8 cellular contexts compared by ENCODE assay signal in the genomic region with DNA sequence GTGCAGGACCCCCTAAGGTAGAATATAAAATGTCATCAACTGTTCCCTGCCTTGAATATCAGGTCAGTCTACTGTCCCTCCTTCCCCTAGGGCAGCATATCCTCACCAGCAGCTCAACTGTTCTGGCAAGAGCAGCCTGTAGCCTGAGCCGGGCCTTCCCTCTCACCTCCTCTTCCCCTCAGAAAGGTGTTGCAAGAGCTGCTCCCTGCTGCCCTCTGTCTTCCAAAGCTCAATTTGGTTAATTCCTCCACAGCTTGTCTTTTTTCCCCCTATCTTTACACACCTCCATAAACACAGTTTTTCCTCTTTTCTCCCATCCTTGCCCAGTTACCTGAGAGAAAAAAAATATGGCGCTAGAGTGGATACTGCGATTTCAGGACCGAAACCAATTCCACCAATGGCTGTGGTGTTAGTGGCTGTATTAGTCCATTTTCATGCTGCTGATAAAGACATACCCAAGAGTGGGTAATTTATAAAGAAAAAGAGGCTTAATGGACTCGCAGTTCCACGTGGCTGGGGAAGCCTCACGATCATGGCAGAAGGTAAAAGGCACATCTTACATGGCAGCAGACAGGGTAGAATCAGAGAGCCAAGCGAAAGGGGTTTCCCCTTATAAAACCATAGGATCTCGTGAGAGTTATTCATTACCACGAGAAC.
A peak's percentile ranks its signal among the peaks of the same experiment; 100 is the strongest.
DNase-seq lines count a peak whose midpoint lies in the region; ATAC-seq and TF ChIP-seq lines count a peak whose summit lies in the region.

No MANE protein-coding gene starts in this region.

- H3K27ac ChIP-seq in ACC112 (ENCODE audit: low read depth, low read length) (peak overlapping the region; percentile 31; the same call in 1 of the 2 replicates), MM.1S (ENCODE audit: low read length) (no peak overlapping the region)

- no peaks in the 10 kb centered on the region for H4K20me1 ChIP-seq in MM.1S (ENCODE audit: insufficient read depth, low read length)

- H3K4me2 ChIP-seq in MM.1S (ENCODE audit: low read depth, low read length), result no peak overlapping the region

- H3F3A ChIP-seq in MM.1S (ENCODE audit: insufficient read depth, low read length), result no peaks in the 10 kb centered on the region

- peaks cover 3% of the 10 kb centered on the region for H3K4me1 Mint-ChIP-seq in T-helper 17 cell
- H3K4me1 Mint-ChIP-seq in effector memory CD8-positive, alpha-beta T cell (ENCODE audit: low read depth in 2 of 2), result peaks cover 0 to 7% of the 10 kb centered on the region in 2 donors
- H3K4me1 Mint-ChIP-seq in naive B cell, result peaks cover 0 to 7% (median 7%) of the 10 kb centered on the region in 3 donors

- H3K4me3 ChIP-seq in ACC112 (ENCODE audit: low read depth, low read length), result no peak overlapping the region
- H3K4me3 ChIP-seq in MM.1S (ENCODE audit: low read length), result no peak overlapping the region

- TF ChIP-seq CTCF in GM12872 (IDR thresholded peaks at IDR 0.05; ENCODE audit: insufficient read depth, low read depth, low read length), result peak; percentile 78
- TF ChIP-seq CTCF in MM.1S (IDR thresholded peaks at IDR 0.05; ENCODE audit: low read length), result peak; percentile 68

- H3K36me3 Mint-ChIP-seq in T-helper 17 cell (ENCODE audit: low read depth) (no peaks in the 10 kb centered on the region), naive B cell (no peaks in the 10 kb centered on the region)
- H3K36me3 Mint-ChIP-seq in effector memory CD8-positive, alpha-beta T cell (ENCODE audit: insufficient read depth), result no peaks in the 10 kb centered on the region

- H3K9me2 ChIP-seq in MM.1S (replicated peaks; ENCODE audit: insufficient read depth, low read length), result no peaks in the 10 kb centered on the region

- H3K27me3 ChIP-seq in ACC112 (ENCODE audit: insufficient read depth, low read length) (no peaks in the 10 kb centered on the region), MM.1S (replicated peaks; ENCODE audit: insufficient read depth, low read length) (no peaks in the 10 kb centered on the region)

- H3K36me3 ChIP-seq in ACC112 (ENCODE audit: insufficient read depth, low read length), result no peaks in the 10 kb centered on the region
- no peaks in the 10 kb centered on the region for H3K36me3 ChIP-seq in MM.1S (replicated peaks; ENCODE audit: insufficient read depth, low read length)

- H3K79me2 ChIP-seq in ACC112 (ENCODE audit: control insufficient read depth, insufficient read depth, low read length, unreplicated experiment), result no peaks in the 10 kb centered on the region
- H3K79me2 ChIP-seq in MM.1S (ENCODE audit: low read length), result no peaks in the 10 kb centered on the region

- ATAC-seq in T-helper 17 cell, result peak; percentile 61
- ATAC-seq in effector memory CD8-positive, alpha-beta T cell (replicated peaks), result peak; percentile 74
- ATAC-seq in naive B cell (ENCODE audit: low read depth in 2 of 2), result peak; percentile 52 to 73

- H3K4me3 Mint-ChIP-seq in T-helper 17 cell (no peak overlapping the region), naive B cell (no peak overlapping the region)
- H3K4me3 Mint-ChIP-seq in effector memory CD8-positive, alpha-beta T cell, result no peak overlapping the region

- POLR2A ChIA-PET in HEK293T (lab: Yijun Ruan, JAX), result no interaction called here

- H3K9ac ChIP-seq in MM.1S (ENCODE audit: low read length), result no peak overlapping the region

- H2AFZ ChIP-seq in ACC112 (ENCODE audit: low read length, unreplicated experiment), result no peak overlapping the region
- H2AFZ ChIP-seq in MM.1S (ENCODE audit: low read length), result no peak overlapping the region

- no peaks in the 10 kb centered on the region for H3K9me3 ChIP-seq in MM.1S (replicated peaks; ENCODE audit: insufficient read depth, low read length)
- no peaks in the 10 kb centered on the region for H3K9me3 ChIP-seq in T-helper 17 cell (ENCODE audit: control insufficient read depth, low read length, poor library complexity, severe bottlenecking)

- H3K4me1 ChIP-seq in ACC112 (ENCODE audit: control insufficient read depth, insufficient read depth, low read length, unreplicated experiment) (peaks cover 44% of the 10 kb centered on the region), MM.1S (ENCODE audit: low read length) (peaks cover 9% of the 10 kb centered on the region)

- H3K27me3 Mint-ChIP-seq in T-helper 17 cell (no peaks in the 10 kb centered on the region), naive B cell (peaks cover 7 to 17% (median 14%) of the 10 kb centered on the region in 3 donors)
- peaks cover 0 to 11% of the 10 kb centered on the region in 2 donors for H3K27me3 Mint-ChIP-seq in effector memory CD8-positive, alpha-beta T cell

- peak; percentile 67 for DNase-seq in HEK293T (ENCODE audit: extremely low spot score)
- DNase-seq in MM.1S, result peak; percentile 48
- peak in 1 of 3 donors; percentile 9 for DNase-seq in T-helper 17 cell
- DNase-seq in effector memory CD8-positive, alpha-beta T cell, result peak; percentile 8 to 41 (median 31)
- peak; percentile 27 for DNase-seq in naive B cell
- DNase-seq in inferior parietal cortex (ENCODE audit: extremely low spot score), result no peak

- H3K27ac Mint-ChIP-seq in T-helper 17 cell (no peak overlapping the region), naive B cell (peak overlapping the region in 1 of 6 donors; percentile 41)
- no peak overlapping the region for H3K27ac Mint-ChIP-seq in effector memory CD8-positive, alpha-beta T cell

- no peaks in the 10 kb centered on the region for H3K9me3 Mint-ChIP-seq in effector memory CD8-positive, alpha-beta T cell
- H3K9me3 Mint-ChIP-seq in naive B cell, result peaks cover 0 to 4% (median 0%) of the 10 kb centered on the region in 7 donors

- CTCF ChIA-PET in HEK293T (lab: Yijun Ruan, JAX), result interaction anchor here (0.5 to 1.9 kb wide), 4 partner anchors 11 to 389 kb away, joined by 3 to 5 read pairs (median 3); no protein-coding TSS in a partner anchor

TF ChIP-seq in HEK293T, 16 proteins besides CTCF, POLR2A, EP300 and RAD21:
- TF ChIP-seq SP1 (IDR thresholded peaks at IDR 0.05) (no peak), FOXK2 (IDR thresholded peaks at IDR 0.05) (no peak), ELF4 (IDR thresholded peaks at IDR 0.05) (no peak), HDGF (IDR thresholded peaks at IDR 0.05; ENCODE audit: borderline replicate concordance) (no peak), ZNF384 (IDR thresholded peaks at IDR 0.05) (no peak), BHLHE40 (IDR thresholded peaks at IDR 0.05; ENCODE audit: borderline replicate concordance) (no peak), CTBP1 (IDR thresholded peaks at IDR 0.05; ENCODE audit: borderline replicate concordance) (no peak), NFRKB (IDR thresholded peaks at IDR 0.05) (no peak), FOXA1 (IDR thresholded peaks at IDR 0.05) (no peak), ARNT (IDR thresholded peaks at IDR 0.05) (no peak), LEF1 (IDR thresholded peaks at IDR 0.05; ENCODE audit: borderline replicate concordance) (no peak), SUZ12 (IDR thresholded peaks at IDR 0.05) (no peak)
